Comparison of ENCODE assay signal across 17 cellular contexts in genomic region chr9:93456022-93456421, GRCh38. TPM values are rescaled to one million over a fixed set of nuclear protein-coding genes. Genes with fewer than 3 reads are reported as not detected.
DNase-seq lines count a peak whose midpoint lies in the region; ATAC-seq and TF ChIP-seq lines count a peak whose summit lies in the region.
"Had no signal": no experiment of that assay in that cellular context is flagged by ENCODE, and none has a peak within 500 bp of the region (broad histone marks: within the 10 kb centered on the region; RNA-seq: fewer than 3 reads in every experiment).

No MANE protein-coding gene starts in this region.

- DNase-seq in right atrium auricular region (ENCODE audit: low spot score) (no peak), Right ventricle myocardium superior (no peak), WTC11 (ENCODE audit: low spot score) (no peak), memory B cell (ENCODE audit: low spot score in 2 of 2) (no peak), middle frontal gyrus (ENCODE audit: extremely low spot score, low spot score) (no peak), SJCRH30 (no peak), GM19240 (ENCODE audit: insufficient read length, low spot score) (no peak)
- DNase-seq: activated CD8-positive, alpha-beta memory T cell treated with anti-CD3 and anti-CD28 coated beads, Interleukin-2, amount 50 U/mL, for 48 hours; effector memory CD4-positive, alpha-beta T cell; foreskin melanocyte; NCI-H1694; NCI-H526 treated with DMSO at 0.1 percent for 48 hours; SHP77; uterus had no signal

- H3K9me3 ChIP-seq in right atrium auricular region (no peaks in the 10 kb centered on the region), SJCRH30 (replicated peaks) (no peaks in the 10 kb centered on the region)
- H3K9me3 ChIP-seq: BLaER1, uterus had no signal

- intact Hi-C loops in Right ventricle myocardium superior (cut with DNase I): loop anchor here (10.0 kb wide), 1 partner anchor 49 kb away; no protein-coding TSS in a partner anchor

- CTCF ChIA-PET in WTC11 (lab: Charles Lee): interaction anchor here (0.8 kb wide), 1 partner anchor 137 kb away, joined by 3 read pairs; no protein-coding TSS in a partner anchor

- peaks cover 64% of the 10 kb centered on the region for H3K4me1 Mint-ChIP-seq in WTC11
- H3K4me1 Mint-ChIP-seq in memory B cell: peaks cover 41% of the 10 kb centered on the region

- ATAC-seq in Right ventricle myocardium superior (ENCODE audit: poor library complexity) (no peak), WTC11 (no peak), memory B cell (ENCODE audit: low read depth) (no peak), esophagus mucosa (no peak)

- H3K27me3 Mint-ChIP-seq in WTC11 (ENCODE audit: low read depth) (no peaks in the 10 kb centered on the region), memory B cell (no peaks in the 10 kb centered on the region)

- H3K36me3 ChIP-seq in right atrium auricular region (no peaks in the 10 kb centered on the region), SJCRH30 (peaks cover 8% of the 10 kb centered on the region)
- H3K36me3 ChIP-seq: uterus had no signal

- H3K36me3 Mint-ChIP-seq in WTC11: peaks cover 2% of the 10 kb centered on the region; the same call in 1 of the 2 replicates
- H3K36me3 Mint-ChIP-seq in memory B cell: peaks cover 10% of the 10 kb centered on the region

- H3K4me3 Mint-ChIP-seq in WTC11 (no peak overlapping the region), memory B cell (peak overlapping the region; percentile 5)

- H3K27me3 ChIP-seq in right atrium auricular region (no peaks in the 10 kb centered on the region), SJCRH30 (no peaks in the 10 kb centered on the region)
- H3K27me3 ChIP-seq: BLaER1, uterus had no signal

- TF ChIP-seq CTCF in right atrium auricular region (IDR thresholded peaks at IDR 0.05): no peak
- TF ChIP-seq CTCF in WTC11 (IDR thresholded peaks at IDR 0.05): no peak

- H3K4me1 ChIP-seq in right atrium auricular region: peaks cover 0 to 58% of the 10 kb centered on the region in 2 donors
- H3K4me1 ChIP-seq in SJCRH30: peaks cover 10% of the 10 kb centered on the region; the same call in 1 of the 2 replicates

- peak overlapping the region; percentile 29; the same call in 1 of the 2 replicates for H3K27ac Mint-ChIP-seq in WTC11
- peak overlapping the region; percentile 84 for H3K27ac Mint-ChIP-seq in memory B cell

- H3K9me3 Mint-ChIP-seq in WTC11: no peaks in the 10 kb centered on the region
- no peaks in the 10 kb centered on the region for H3K9me3 Mint-ChIP-seq in memory B cell

- POLR2A ChIA-PET in WTC11 (lab: Charles Lee): no interaction called here

- H3K27ac ChIP-seq in right atrium auricular region (peak overlapping the region; percentile 1 to 98), SJCRH30 (no peak overlapping the region)
- H3K27ac ChIP-seq: BLaER1, KMS-11, uterus had no signal

- H3K4me3 ChIP-seq in right atrium auricular region (no peak overlapping the region), SJCRH30 (no peak overlapping the region)
- H3K4me3 ChIP-seq: BLaER1, uterus had no signal

TF ChIP-seq in WTC11, 78 proteins besides CTCF, POLR2A, EP300 and RAD21:
- TF ChIP-seq ATF2 (CRISPR knock-in tag; IDR thresholded peaks at IDR 0.05; ENCODE audit: borderline replicate concordance, low read depth) (no peak), GRHL2 (CRISPR knock-in tag; IDR thresholded peaks at IDR 0.05; ENCODE audit: insufficient replicate concordance, severe bottlenecking) (no peak), ZNF219 (CRISPR knock-in tag; IDR thresholded peaks at IDR 0.05; ENCODE audit: borderline replicate concordance) (no peak), SOX15 (CRISPR knock-in tag; IDR thresholded peaks at IDR 0.05) (no peak)

RNA-seq across cellular contexts. Expression of gene FAM120AOS, which starts 2.6 kb away (rescaled TPM):
- 10 to 100 TPM; 32.4 to 47.0 TPM for total RNA-seq in right atrium auricular region
- total RNA-seq in Right ventricle myocardium superior: 28.8 TPM
- total RNA-seq in WTC11 (2021): 43.7 to 48.1 TPM (median 44.4 TPM) in 3 replicates
- total RNA-seq in esophagus mucosa: 28.8 TPM
- 41.7 and 43.2 TPM in 2 replicates for total RNA-seq in SJCRH30 (2014; rRNA removed; shearing (Covaris generic))

RNA-seq across cellular contexts. Expression of gene FAM120A, which starts 4.5 kb away (rescaled TPM):
- total RNA-seq in right atrium auricular region (10 to 100 TPM; 79.1 to 88.7 TPM), Right ventricle myocardium superior (83.4 TPM), WTC11 (2021) (53.3 to 61.5 TPM (median 60.1 TPM) in 3 replicates), esophagus mucosa (75.8 TPM)
- total RNA-seq in SJCRH30 (2014; rRNA removed; shearing (Covaris generic)): 80.2 and 85.7 TPM in 2 replicates
